Comparison of ENCODE assay signal across 23 cellular contexts in genomic region chrX:153635388-153635787, GRCh38. TPM values are rescaled to one million over a fixed set of nuclear protein-coding genes. Genes with fewer than 3 reads are reported as not detected.
"Had no signal": no experiment of that assay in that cellular context is flagged by ENCODE, and none has a peak within 500 bp of the region (broad histone marks: within the 10 kb centered on the region; RNA-seq: fewer than 3 reads in every experiment).

No MANE protein-coding gene starts in this region.

- H3K27ac Mint-ChIP-seq: stimulated activated naive B cell treated with anti-CD40 and anti-IgM and Interleukin-4, amounts not matched to agents 10 μg/mL and 1 μg/mL and 100 μg/mL, for 72 hours had no signal

- DNase-seq: colonic mucosa; dermis blood vessel endothelial cell; effector CD4-positive, alpha-beta T cell; hippocampal formation; kidney glomerular epithelial cell; mesendoderm; naive B cell; stimulated activated CD4-positive, alpha-beta T cell treated with anti-CD3 and anti-CD28 coated beads, Interleukin-2, amount 100 ng/mL, for 24 hours; stimulated activated CD4-positive, alpha-beta T cell treated with anti-CD3 and anti-CD28 coated beads, Interleukin-4, amount 100 ng/mL, for 4 hours; stimulated activated naive B cell treated with anti-CD40 and anti-IgM and Interleukin-4, amounts not matched to agents 10 μg/mL and 1 μg/mL and 100 μg/mL, for 72 hours; stimulated activated naive CD8-positive, alpha-beta T cell treated with anti-CD3 and anti-CD28 coated beads, Interleukin-15, amount 100 ng/mL, for 72 hours; testis; upper lobe of right lung had no signal

- H3K9me3 Mint-ChIP-seq: stimulated activated naive CD8-positive, alpha-beta T cell treated with anti-CD3 and anti-CD28 coated beads, Interleukin-15, amount 100 ng/mL, for 72 hours had no signal

- H3K36me3 ChIP-seq: colonic mucosa, heart left ventricle, ovary, tibial nerve, upper lobe of right lung, vagina had no signal

- ATAC-seq: esophagus mucosa; stimulated activated naive CD8-positive, alpha-beta T cell treated with anti-CD3 and anti-CD28 coated beads, Interleukin-15, amount 100 ng/mL, for 72 hours had no signal

- H3K4me1 Mint-ChIP-seq: neural crest cell; stimulated activated naive B cell treated with anti-CD40 and anti-IgM and Interleukin-4, amounts not matched to agents 10 μg/mL and 1 μg/mL and 100 μg/mL, for 72 hours; stimulated activated naive CD8-positive, alpha-beta T cell treated with anti-CD3 and anti-CD28 coated beads, Interleukin-15, amount 100 ng/mL, for 72 hours had no signal

- H3K4me1 ChIP-seq: colonic mucosa, testis, tibial nerve, upper lobe of right lung, vagina had no signal

- H3K27ac ChIP-seq: colonic mucosa, heart left ventricle, ovary, testis, tibial nerve, upper lobe of right lung, vagina had no signal

- H3K27me3 ChIP-seq: colonic mucosa, ovary, testis, upper lobe of right lung, vagina had no signal

- H3K4me3 ChIP-seq: colonic mucosa, heart left ventricle, ovary, testis, tibial nerve, upper lobe of right lung, vagina had no signal

- H3K9me3 ChIP-seq: colonic mucosa, ovary, testis, upper lobe of right lung, vagina had no signal

- H3K4me3 Mint-ChIP-seq: naive B cell; neural crest cell; stimulated activated naive B cell treated with anti-CD40 and anti-IgM and Interleukin-4, amounts not matched to agents 10 μg/mL and 1 μg/mL and 100 μg/mL, for 72 hours; stimulated activated naive CD8-positive, alpha-beta T cell treated with anti-CD3 and anti-CD28 coated beads, Interleukin-15, amount 100 ng/mL, for 72 hours had no signal

RNA-seq across cellular contexts. Expression of gene DUSP9, which starts 11.6 kb away (rescaled TPM):
- total RNA-seq: fibroblast of lung, skeletal muscle tissue, tibial nerve, upper lobe of right lung had no signal

RNA-seq across cellular contexts. Expression of gene PNCK, which starts 38.2 kb away (rescaled TPM):
- total RNA-seq: dermis blood vessel endothelial cell, glomerular endothelial cell, lung microvascular endothelial cell, skeletal muscle tissue had no signal
